Comparison of ENCODE assay signal across 9 cellular contexts in the genomic region with DNA sequence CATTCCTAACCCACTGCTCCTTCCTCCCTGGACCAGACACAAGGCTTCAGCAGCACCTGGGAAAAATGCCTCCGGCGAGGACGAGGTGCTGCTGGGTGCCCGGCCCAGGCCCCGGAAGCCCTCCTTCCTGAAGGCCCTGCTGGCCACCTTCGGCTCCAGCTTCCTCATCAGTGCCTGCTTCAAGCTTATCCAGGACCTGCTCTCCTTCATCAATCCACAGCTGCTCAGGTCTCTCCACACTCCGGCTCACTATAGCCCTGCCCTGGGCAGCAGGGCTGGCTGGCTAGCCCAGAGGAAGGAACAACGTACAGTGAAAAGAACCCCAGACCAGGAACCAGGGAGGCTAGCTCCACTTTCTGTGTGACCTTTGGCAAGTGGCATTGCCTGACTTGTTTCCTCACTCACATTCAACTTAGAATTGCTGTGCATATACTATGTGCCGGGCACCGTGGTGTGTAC. TPM values are rescaled to one million over a fixed set of nuclear protein-coding genes. Genes with fewer than 3 reads are reported as not detected.
DNase-seq lines count a peak whose midpoint lies in the region; ATAC-seq and TF ChIP-seq lines count a peak whose summit lies in the region.
"Had no signal": no experiment of that assay in that cellular context is flagged by ENCODE, and none has a peak within 500 bp of the region (broad histone marks: within the 10 kb centered on the region; RNA-seq: fewer than 3 reads in every experiment).

No MANE protein-coding gene starts in this region.

- intact Hi-C loops in natural killer cell (cut with micrococcal nuclease) = no loop called here
- intact Hi-C loops in dendritic cell treated with granulocyte-macrophage colony-stimulating factor and Interleukin-4, amounts not matched to agents 40 ng/mL and 50 ng/mL, for 4 days (cut with micrococcal nuclease) = no loop called here

- peaks cover 5 to 11% of the 10 kb centered on the region in 2 donors for H3K4me1 Mint-ChIP-seq in natural killer cell treated with Interleukin-12 subunit alpha and Interleukin-12 subunit beta and Interleukin-15 and Interleukin-18, amount 100 ng/mL, for 72 hours (ENCODE audit: low read depth in 2 of 2)
- H3K4me1 Mint-ChIP-seq in natural killer cell = peaks cover 0 to 7% of the 10 kb centered on the region in 2 donors
- peaks cover 64% of the 10 kb centered on the region for H3K4me1 Mint-ChIP-seq in dendritic cell treated with granulocyte-macrophage colony-stimulating factor and Interleukin-4, amounts not matched to agents 40 ng/mL and 50 ng/mL, for 4 days (ENCODE audit: low read depth)
- peaks cover 20% of the 10 kb centered on the region for H3K4me1 Mint-ChIP-seq in nephron

- DNase-seq in natural killer cell treated with Interleukin-12 subunit alpha and Interleukin-12 subunit beta and Interleukin-15 and Interleukin-18, amount 100 ng/mL, for 72 hours (ENCODE audit: low spot score) = no peak
- DNase-seq in natural killer cell (no peak), midbrain (lab: John Stamatoyannopoulos, UW) (no peak), NCI-H2029 (lab: John Stamatoyannopoulos, UW) (no peak), SIG-M5 (lab: John Stamatoyannopoulos, UW) (no peak)
- DNase-seq: cerebellar nuclear complex had no signal

- no peak for ATAC-seq in natural killer cell treated with Interleukin-12 subunit alpha and Interleukin-12 subunit beta and Interleukin-15 and Interleukin-18, amount 100 ng/mL, for 72 hours
- ATAC-seq in natural killer cell = no peak
- ATAC-seq in activated CD4-positive, CD25-positive, alpha-beta regulatory T cell treated with anti-CD3 and anti-CD28 coated beads, Interleukin-2, amount 50 U/mL, for 24 hours = no peak

- no peak for TF ChIP-seq CTCF in natural killer cell (IDR thresholded peaks at IDR 0.05)
- TF ChIP-seq CTCF in nephron (IDR thresholded peaks at IDR 0.05; ENCODE audit: unreplicated experiment in 3 of 3) = no peak

- no peak overlapping the region for H3K4me3 Mint-ChIP-seq in natural killer cell treated with Interleukin-12 subunit alpha and Interleukin-12 subunit beta and Interleukin-15 and Interleukin-18, amount 100 ng/mL, for 72 hours
- H3K4me3 Mint-ChIP-seq in natural killer cell = no peak overlapping the region
- no peak overlapping the region for H3K4me3 Mint-ChIP-seq in dendritic cell treated with granulocyte-macrophage colony-stimulating factor and Interleukin-4, amounts not matched to agents 40 ng/mL and 50 ng/mL, for 4 days
- no peak overlapping the region for H3K4me3 Mint-ChIP-seq in nephron

- H3K27ac Mint-ChIP-seq in natural killer cell treated with Interleukin-12 subunit alpha and Interleukin-12 subunit beta and Interleukin-15 and Interleukin-18, amount 100 ng/mL, for 72 hours = peak overlapping the region; percentile 44 to 69
- H3K27ac Mint-ChIP-seq in natural killer cell = no peak overlapping the region
- peak overlapping the region; percentile 73 for H3K27ac Mint-ChIP-seq in dendritic cell treated with granulocyte-macrophage colony-stimulating factor and Interleukin-4, amounts not matched to agents 40 ng/mL and 50 ng/mL, for 4 days
- peak overlapping the region; percentile 38 to 59 (median 55) for H3K27ac Mint-ChIP-seq in nephron

- H3K9me3 Mint-ChIP-seq in natural killer cell treated with Interleukin-12 subunit alpha and Interleukin-12 subunit beta and Interleukin-15 and Interleukin-18, amount 100 ng/mL, for 72 hours = no peaks in the 10 kb centered on the region
- no peaks in the 10 kb centered on the region for H3K9me3 Mint-ChIP-seq in natural killer cell
- H3K9me3 Mint-ChIP-seq in dendritic cell treated with granulocyte-macrophage colony-stimulating factor and Interleukin-4, amounts not matched to agents 40 ng/mL and 50 ng/mL, for 4 days = no peaks in the 10 kb centered on the region
- no peaks in the 10 kb centered on the region for H3K9me3 Mint-ChIP-seq in nephron

- H3K36me3 Mint-ChIP-seq in natural killer cell treated with Interleukin-12 subunit alpha and Interleukin-12 subunit beta and Interleukin-15 and Interleukin-18, amount 100 ng/mL, for 72 hours = no peaks in the 10 kb centered on the region
- H3K36me3 Mint-ChIP-seq in natural killer cell (no peaks in the 10 kb centered on the region), nephron (ENCODE audit: low read depth) (no peaks in the 10 kb centered on the region)
- H3K36me3 Mint-ChIP-seq in dendritic cell treated with granulocyte-macrophage colony-stimulating factor and Interleukin-4, amounts not matched to agents 40 ng/mL and 50 ng/mL, for 4 days (ENCODE audit: low read depth) = peaks cover 57% of the 10 kb centered on the region

- H3K27me3 Mint-ChIP-seq in natural killer cell treated with Interleukin-12 subunit alpha and Interleukin-12 subunit beta and Interleukin-15 and Interleukin-18, amount 100 ng/mL, for 72 hours = peaks cover 6 to 7% of the 10 kb centered on the region in 2 donors
- H3K27me3 Mint-ChIP-seq in natural killer cell (ENCODE audit: low read depth in 2 of 2) (peaks cover 0 to 6% of the 10 kb centered on the region in 2 donors), nephron (ENCODE audit: low read depth) (peaks cover 16% of the 10 kb centered on the region)
- peaks cover 4% of the 10 kb centered on the region for H3K27me3 Mint-ChIP-seq in dendritic cell treated with granulocyte-macrophage colony-stimulating factor and Interleukin-4, amounts not matched to agents 40 ng/mL and 50 ng/mL, for 4 days

RNA-seq across cellular contexts. Expression of a gene that starts 26.2 kb away (rescaled TPM):
- not detected for total RNA-seq in natural killer cell treated with Interleukin-12 subunit alpha and Interleukin-12 subunit beta and Interleukin-15 and Interleukin-18, amount 100 ng/mL, for 72 hours
- total RNA-seq in natural killer cell = 10 to 100 TPM in 1 of 3 donors, 1 to 10 TPM in 2; 1.6 to 13.2 (median 5.9) TPM

RNA-seq across cellular contexts. Expression of a gene that starts 46.8 kb away (rescaled TPM):
- 10 to 100 TPM; 38.4 to 44.7 TPM for total RNA-seq in natural killer cell treated with Interleukin-12 subunit alpha and Interleukin-12 subunit beta and Interleukin-15 and Interleukin-18, amount 100 ng/mL, for 72 hours
- total RNA-seq in natural killer cell = 10 to 100 TPM; 22.1 to 32.0 (median 30.8) TPM

RNA-seq across cellular contexts. Expression of a gene that starts 58.5 kb away (rescaled TPM):
- 100 to 1,000 TPM in 1 of 2 donors, 10 to 100 TPM in 1; 81.8 to 234 TPM for total RNA-seq in natural killer cell treated with Interleukin-12 subunit alpha and Interleukin-12 subunit beta and Interleukin-15 and Interleukin-18, amount 100 ng/mL, for 72 hours
- 100 to 1,000 TPM; 152 to 213 (median 196) TPM for total RNA-seq in natural killer cell

Comparison
In these comparisons a context has a peak if more than half of its experiments do, and no peak if none do; other contexts are left out.
1. H3K27ac Mint-ChIP-seq: peak in natural killer cell treated with Interleukin-12 subunit alpha and Interleukin-12 subunit beta and Interleukin-15 and Interleukin-18, amount 100 ng/mL, for 72 hours (2 of 2), dendritic cell treated with granulocyte-macrophage colony-stimulating factor and Interleukin-4, amounts not matched to agents 40 ng/mL and 50 ng/mL, for 4 days (single experiment) and nephron (3 of 3); none in natural killer cell (0 of 2).